In genomic region chr2:234495801-234496441, GRCh38 we compare ENCODE assay signal across 1 cellular context.
TF ChIP-seq lines count a peak whose summit lies in the region.

No MANE protein-coding gene starts in this region.

TF ChIP-seq in HCT116, 20 proteins besides CTCF, POLR2A, EP300 and RAD21 (continued from another document):
- no peak for TF ChIP-seq ZBTB33 (IDR thresholded peaks at IDR 0.05; ENCODE audit: extremely low read depth, insufficient replicate concordance, low read length)
- no peak for TF ChIP-seq JUND (IDR thresholded peaks at IDR 0.05)
- TF ChIP-seq ATF3 (IDR thresholded peaks at IDR 0.05): no peak
- no peak for TF ChIP-seq ZNF274 (IDR thresholded peaks at IDR 0.05; ENCODE audit: low read depth, low read length)
- no peak for TF ChIP-seq SRF (IDR thresholded peaks at IDR 0.05; ENCODE audit: low read depth)
TF ChIP-seq in HCT116: peak in this region for 0.
